Comparison of ENCODE assay signal across 24 cellular contexts in genomic region chr12:65389436-65389835, GRCh38.
"Had no signal": no experiment of that assay in that cellular context is flagged by ENCODE, and none has a peak within 500 bp of the region (broad histone marks: within the 10 kb centered on the region; RNA-seq: fewer than 3 reads in every experiment).

No MANE protein-coding gene starts in this region.

- FAIRE-seq: astrocyte, colon had no signal

- H3K27ac ChIP-seq: cardiac muscle cell had no signal

- DNase-seq: activated B cell treated with CpG ODN at 0.5 μM for 24 hours; activated CD4-positive, alpha-beta memory T cell treated with anti-CD3 and anti-CD28 coated beads, Interleukin-2, amount 10 ng/mL, durations not matched to agents 7 days and 5 days; activated CD4-positive, alpha-beta T cell treated with anti-CD3 and anti-CD28 coated beads for 1 hour; activated CD4-positive, alpha-beta T cell treated with anti-CD3 and anti-CD28 coated beads, Interleukin-2, amount 50 U/mL, for 1 hour; activated naive CD4-positive, alpha-beta T cell treated with Interleukin-2 at 50 U/mL for 16 hours; activated naive CD8-positive, alpha-beta T cell treated with anti-CD3 and anti-CD28 coated beads, Interleukin-2, amount 50 U/mL, for 24 hours; activated T-cell treated with anti-CD3 and anti-CD28 coated beads for 4 hours; amniotic stem cell; cerebellar nuclear complex; Kasumi-1; KBM-7; NCI-H1048; NCI-H1436; NCI-H1694 treated with DMSO at 0.1 percent for 48 hours; NCI-H2081; NCI-H446 treated with DMSO at 0.1 percent for 48 hours; NCI-H526 treated with DMSO at 0.1 percent for 48 hours; SIG-M5; T-helper 17 cell; T-helper 9 cell had no signal

- H3K27me3 ChIP-seq: cardiac muscle cell had no signal

- ATAC-seq: activated naive CD4-positive, alpha-beta T cell treated with anti-CD3 and anti-CD28 coated beads, Interleukin-2, amount 50 U/mL, for 72 hours; activated naive CD8-positive, alpha-beta T cell treated with anti-CD3 and anti-CD28 coated beads, Interleukin-2, amount 50 U/mL, for 24 hours; T-helper 17 cell had no signal

- H3K4me3 ChIP-seq: cardiac muscle cell had no signal

- H3K36me3 ChIP-seq: cardiac muscle cell had no signal
